Comparison of ENCODE assay signal across 9 cellular contexts in genomic region chr2:207408086-207408794, GRCh38.
A peak's percentile ranks its signal among the peaks of the same experiment; 100 is the strongest.
DNase-seq lines count a peak whose midpoint lies in the region; ATAC-seq, FAIRE-seq and TF ChIP-seq lines count a peak whose summit lies in the region.
"Had no signal": no experiment of that assay in that cellular context is flagged by ENCODE, and none has a peak within 500 bp of the region (broad histone marks: within the 10 kb centered on the region; RNA-seq: fewer than 3 reads in every experiment).

No MANE protein-coding gene starts in this region.

- CTCF ChIA-PET in A549 (lab: Yijun Ruan, JAX), result interaction anchor here (0.9 kb wide), 1 partner anchor 68 kb away, joined by 3 read pairs; no protein-coding TSS in a partner anchor

- FAIRE-seq in A549 (lab: Jason Lieb, UNC), result no peak

- 4% methylated on average over 8 of the region's 8 CpGs for whole genome bisulfite sequencing in A549 (ENCODE audit: missing lambda C conversion rate)

- no peaks in the 10 kb centered on the region for H3K36me3 Mint-ChIP-seq in nephron (ENCODE audit: low read depth)
- H3K36me3 Mint-ChIP-seq in activated T-cell treated with anti-CD3 and anti-CD28 coated beads, Interleukin-2, amount 50 U/mL, for 72 hours (ENCODE audit: insufficient read depth in 2 of 2), result no peaks in the 10 kb centered on the region
- H3K36me3 Mint-ChIP-seq: CD4-positive, CD25-positive, alpha-beta regulatory T cell had no signal

- H3K27me3 ChIP-seq in MG63 (no peaks in the 10 kb centered on the region), SJSA1 (replicated peaks) (no peaks in the 10 kb centered on the region)

- no peak for TF ChIP-seq POLR2A in A549 (IDR thresholded peaks at IDR 0.05; ENCODE audit: low read length)

- H3K27ac ChIP-seq in A549 (peak overlapping the region; percentile 74 to 75), SJSA1 (no peak overlapping the region)

- peak overlapping the region; percentile 87 for H3K4me2 ChIP-seq in A549

- H3K36me3 ChIP-seq in MG63, result no peaks in the 10 kb centered on the region
- no peaks in the 10 kb centered on the region for H3K36me3 ChIP-seq in SJSA1

- no peak for TF ChIP-seq CTCF in A549 (IDR thresholded peaks at IDR 0.05)
- TF ChIP-seq CTCF in nephron (IDR thresholded peaks at IDR 0.05; ENCODE audit: unreplicated experiment in 3 of 3), result no peak

- H3K27me3 Mint-ChIP-seq in nephron (ENCODE audit: low read depth), result no peaks in the 10 kb centered on the region
- H3K27me3 Mint-ChIP-seq in activated T-cell treated with anti-CD3 and anti-CD28 coated beads, Interleukin-2, amount 50 U/mL, for 72 hours (ENCODE audit: low read depth), result peaks cover 7% of the 10 kb centered on the region
- H3K27me3 Mint-ChIP-seq: CD4-positive, CD25-positive, alpha-beta regulatory T cell had no signal

- no peaks in the 10 kb centered on the region for H3K9me3 Mint-ChIP-seq in nephron
- H3K9me3 Mint-ChIP-seq in activated T-cell treated with anti-CD3 and anti-CD28 coated beads, Interleukin-2, amount 50 U/mL, for 72 hours, result peaks cover 0 to 2% of the 10 kb centered on the region in 2 donors
- H3K9me3 Mint-ChIP-seq: CD4-positive, CD25-positive, alpha-beta regulatory T cell had no signal

- peak overlapping the region; percentile 31 to 63 (median 52) for H3K27ac Mint-ChIP-seq in nephron
- no peak overlapping the region for H3K27ac Mint-ChIP-seq in activated T-cell treated with anti-CD3 and anti-CD28 coated beads, Interleukin-2, amount 50 U/mL, for 72 hours

- POLR2A ChIA-PET in A549 (lab: Yijun Ruan, JAX), result no interaction called here

- H3K4me3 ChIP-seq in A549 (peak overlapping the region; percentile 21), MG63 (no peak overlapping the region), SJSA1 (peak overlapping the region; percentile 1; the same call in 1 of the 2 replicates)

- peak; percentile 80 to 93 for ATAC-seq in A549
- peak; percentile 79 for ATAC-seq in GM21447 (IDR thresholded peaks at IDR 0.05; ENCODE audit: unreplicated experiment)
- ATAC-seq in activated T-cell treated with anti-CD3 and anti-CD28 coated beads, Interleukin-2, amount 50 U/mL, for 72 hours (replicated peaks in 1 of 2), result no peak

- no peak overlapping the region for H3K4me3 Mint-ChIP-seq in nephron
- no peak overlapping the region for H3K4me3 Mint-ChIP-seq in activated T-cell treated with anti-CD3 and anti-CD28 coated beads, Interleukin-2, amount 50 U/mL, for 72 hours
- H3K4me3 Mint-ChIP-seq: CD4-positive, CD25-positive, alpha-beta regulatory T cell had no signal

- H3K4me1 ChIP-seq in A549 (peaks cover 24% of the 10 kb centered on the region), SJSA1 (replicated peaks) (peaks cover 15% of the 10 kb centered on the region)

- peak; percentile 26 to 30; a peak in 2 of 5 replicates for TF ChIP-seq EP300 in A549 (IDR thresholded peaks at IDR 0.05)

- DNase-seq in A549 (ENCODE audit: low read depth in 1 of 2, low spot score in 1 of 2), result peak; percentile 2 to 88
- peak; percentile 65 for DNase-seq in MG63
- peak in 1 of 2 experiments; percentile 40 for DNase-seq in SJSA1 (ENCODE audit: low read depth in 1 of 2, low spot score in 2 of 2)
- no peak for DNase-seq in kidney tubule cell (ENCODE audit: low spot score)
- DNase-seq in dermis blood vessel endothelial cell, result no peak
- DNase-seq in activated T-cell treated with anti-CD3 and anti-CD28 coated beads, Interleukin-2, amount 50 U/mL, for 72 hours, result no peak
- DNase-seq: CD4-positive, CD25-positive, alpha-beta regulatory T cell had no signal

- peaks cover 53% of the 10 kb centered on the region for H3K4me1 Mint-ChIP-seq in nephron
- H3K4me1 Mint-ChIP-seq in activated T-cell treated with anti-CD3 and anti-CD28 coated beads, Interleukin-2, amount 50 U/mL, for 72 hours (ENCODE audit: low read depth), result no peaks in the 10 kb centered on the region
- H3K4me1 Mint-ChIP-seq: CD4-positive, CD25-positive, alpha-beta regulatory T cell had no signal

- H3K9me3 ChIP-seq in A549 (no peaks in the 10 kb centered on the region), MG63 (peaks cover 2% of the 10 kb centered on the region; the same call in 1 of the 2 replicates), SJSA1 (replicated peaks) (no peaks in the 10 kb centered on the region)

- peak in 1 of 2 experiments; percentile 40; a peak in 1 of 5 replicates for TF ChIP-seq RAD21 in A549 (conservative IDR thresholded peaks at IDR 0.05 in 1 of 2, IDR thresholded peaks at IDR 0.05 in 1 of 2)

TF ChIP-seq in A549, 52 proteins besides CTCF, POLR2A, EP300 and RAD21:
- no peak for TF ChIP-seq HOXB13 (CRISPR knock-in tag; IDR thresholded peaks at IDR 0.05; ENCODE audit: low read depth)
- TF ChIP-seq JUN (IDR thresholded peaks at IDR 0.05), result peak; percentile 37 to 65; a peak in 1 of 5 replicates
- no peak for TF ChIP-seq ZFP36 (IDR thresholded peaks at IDR 0.05; ENCODE audit: borderline replicate concordance, partially characterized antibody)
- no peak for TF ChIP-seq CBX2 (IDR thresholded peaks at IDR 0.05; ENCODE audit: borderline replicate concordance, low read depth)
- TF ChIP-seq HES2 (IDR thresholded peaks at IDR 0.05), result no peak
- TF ChIP-seq CHD2 (IDR thresholded peaks at IDR 0.05; ENCODE audit: low read length, partially characterized antibody), result no peak
- TF ChIP-seq CEBPB (IDR thresholded peaks at IDR 0.05), result peak; percentile 73 to 85; a peak in 3 of 4 replicates
- peak; percentile 34; the same call in 2 of the 3 replicates for TF ChIP-seq SMC3 (IDR thresholded peaks at IDR 0.05)
- no peak for TF ChIP-seq HMGXB4 (CRISPR knock-in tag; IDR thresholded peaks at IDR 0.05; ENCODE audit: borderline replicate concordance)
- no peak for TF ChIP-seq HOXA7 (CRISPR knock-in tag; IDR thresholded peaks at IDR 0.05)
- peak; percentile 82 for TF ChIP-seq GATA3 (IDR thresholded peaks at IDR 0.05; ENCODE audit: borderline replicate concordance)
- no peak for TF ChIP-seq POLR2AphosphoS2 (conservative IDR thresholded peaks at IDR 0.05; ENCODE audit: low read length)
- peak; percentile 51; the same call in 1 of the 2 replicates for TF ChIP-seq JUNB (IDR thresholded peaks at IDR 0.05)
- peak; percentile 51; the same call in 1 of the 3 replicates for TF ChIP-seq BCL3 (IDR thresholded peaks at IDR 0.05)
- no peak for TF ChIP-seq EHF (CRISPR knock-in tag; IDR thresholded peaks at IDR 0.05)
- no peak for TF ChIP-seq ZSCAN20 (CRISPR knock-in tag; IDR thresholded peaks at IDR 0.05)
- peak; percentile 74 for TF ChIP-seq MAFK (IDR thresholded peaks at IDR 0.05; ENCODE audit: partially characterized antibody)
- no peak for TF ChIP-seq FOSL2 (IDR thresholded peaks at IDR 0.05)
- no peak for TF ChIP-seq FOSL2 (CRISPR knock-in tag; IDR thresholded peaks at IDR 0.05)
- no peak for TF ChIP-seq E2F6 (IDR thresholded peaks at IDR 0.05; ENCODE audit: borderline replicate concordance, low read depth)
- no peak for TF ChIP-seq RNF2 (IDR thresholded peaks at IDR 0.05; ENCODE audit: borderline replicate concordance, low read depth)
- no peak for TF ChIP-seq PHF8 (IDR thresholded peaks at IDR 0.05; ENCODE audit: borderline replicate concordance, low read depth)
TF ChIP-seq in A549: peak in this region for 7.

Comparison
In these comparisons a context has a peak if more than half of its experiments do, and no peak if none do; other contexts are left out.
1. ATAC-seq: peak in A549 (2 of 2) and GM21447 (single experiment); none in activated T-cell treated with anti-CD3 and anti-CD28 coated beads, Interleukin-2, amount 50 U/mL, for 72 hours (0 of 2).
2. DNase-seq: peak in A549 (2 of 2) and MG63 (single experiment); none in kidney tubule cell (single experiment), dermis blood vessel endothelial cell (single experiment) and activated T-cell treated with anti-CD3 and anti-CD28 coated beads, Interleukin-2, amount 50 U/mL, for 72 hours (0 of 2).